ENCODE assay signal across 1 cellular context in genomic region chr6:146915671-146916127, GRCh38.
TF ChIP-seq lines count a peak whose summit lies in the region.

No MANE protein-coding gene starts in this region.

TF ChIP-seq in K562, 482 proteins besides CTCF, POLR2A, EP300 and RAD21 (continued from another document and continues in another):
- TF ChIP-seq AFF1 (IDR thresholded peaks at IDR 0.05; ENCODE audit: low read depth in 1 of 2, partially characterized antibody in 2 of 2) = peak; percentile 28 to 55
- TF ChIP-seq, protein P1, sequence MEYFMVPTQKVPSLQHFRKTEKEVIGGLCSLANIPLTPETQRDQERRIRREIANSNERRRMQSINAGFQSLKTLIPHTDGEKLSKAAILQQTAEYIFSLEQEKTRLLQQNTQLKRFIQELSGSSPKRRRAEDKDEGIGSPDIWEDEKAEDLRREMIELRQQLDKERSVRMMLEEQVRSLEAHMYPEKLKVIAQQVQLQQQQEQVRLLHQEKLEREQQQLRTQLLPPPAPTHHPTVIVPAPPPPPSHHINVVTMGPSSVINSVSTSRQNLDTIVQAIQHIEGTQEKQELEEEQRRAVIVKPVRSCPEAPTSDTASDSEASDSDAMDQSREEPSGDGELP (CRISPR knock-in tag; IDR thresholded peaks at IDR 0.05; ENCODE audit: borderline replicate concordance) = no peak
- TF ChIP-seq, protein P2, sequence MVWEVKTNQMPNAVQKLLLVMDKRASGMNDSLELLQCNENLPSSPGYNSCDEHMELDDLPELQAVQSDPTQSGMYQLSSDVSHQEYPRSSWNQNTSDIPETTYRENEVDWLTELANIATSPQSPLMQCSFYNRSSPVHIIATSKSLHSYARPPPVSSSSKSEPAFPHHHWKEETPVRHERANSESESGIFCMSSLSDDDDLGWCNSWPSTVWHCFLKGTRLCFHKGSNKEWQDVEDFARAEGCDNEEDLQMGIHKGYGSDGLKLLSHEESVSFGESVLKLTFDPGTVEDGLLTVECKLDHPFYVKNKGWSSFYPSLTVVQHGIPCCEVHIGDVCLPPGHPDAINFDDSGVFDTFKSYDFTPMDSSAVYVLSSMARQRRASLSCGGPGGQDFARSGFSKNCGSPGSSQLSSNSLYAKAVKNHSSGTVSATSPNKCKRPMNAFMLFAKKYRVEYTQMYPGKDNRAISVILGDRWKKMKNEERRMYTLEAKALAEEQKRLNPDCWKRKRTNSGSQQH (CRISPR knock-in tag; IDR thresholded peaks at IDR 0.05) = peak; percentile 92
- peak; percentile 82 for TF ChIP-seq ZKSCAN8 (CRISPR knock-in tag; IDR thresholded peaks at IDR 0.05)
- no peak for TF ChIP-seq RERE (CRISPR knock-in tag; IDR thresholded peaks at IDR 0.05; ENCODE audit: borderline replicate concordance)
- TF ChIP-seq U2AF2 (optimal IDR thresholded peaks at IDR 0.05; ENCODE audit: low read depth, low read length) = no peak
- TF ChIP-seq, protein P3, sequence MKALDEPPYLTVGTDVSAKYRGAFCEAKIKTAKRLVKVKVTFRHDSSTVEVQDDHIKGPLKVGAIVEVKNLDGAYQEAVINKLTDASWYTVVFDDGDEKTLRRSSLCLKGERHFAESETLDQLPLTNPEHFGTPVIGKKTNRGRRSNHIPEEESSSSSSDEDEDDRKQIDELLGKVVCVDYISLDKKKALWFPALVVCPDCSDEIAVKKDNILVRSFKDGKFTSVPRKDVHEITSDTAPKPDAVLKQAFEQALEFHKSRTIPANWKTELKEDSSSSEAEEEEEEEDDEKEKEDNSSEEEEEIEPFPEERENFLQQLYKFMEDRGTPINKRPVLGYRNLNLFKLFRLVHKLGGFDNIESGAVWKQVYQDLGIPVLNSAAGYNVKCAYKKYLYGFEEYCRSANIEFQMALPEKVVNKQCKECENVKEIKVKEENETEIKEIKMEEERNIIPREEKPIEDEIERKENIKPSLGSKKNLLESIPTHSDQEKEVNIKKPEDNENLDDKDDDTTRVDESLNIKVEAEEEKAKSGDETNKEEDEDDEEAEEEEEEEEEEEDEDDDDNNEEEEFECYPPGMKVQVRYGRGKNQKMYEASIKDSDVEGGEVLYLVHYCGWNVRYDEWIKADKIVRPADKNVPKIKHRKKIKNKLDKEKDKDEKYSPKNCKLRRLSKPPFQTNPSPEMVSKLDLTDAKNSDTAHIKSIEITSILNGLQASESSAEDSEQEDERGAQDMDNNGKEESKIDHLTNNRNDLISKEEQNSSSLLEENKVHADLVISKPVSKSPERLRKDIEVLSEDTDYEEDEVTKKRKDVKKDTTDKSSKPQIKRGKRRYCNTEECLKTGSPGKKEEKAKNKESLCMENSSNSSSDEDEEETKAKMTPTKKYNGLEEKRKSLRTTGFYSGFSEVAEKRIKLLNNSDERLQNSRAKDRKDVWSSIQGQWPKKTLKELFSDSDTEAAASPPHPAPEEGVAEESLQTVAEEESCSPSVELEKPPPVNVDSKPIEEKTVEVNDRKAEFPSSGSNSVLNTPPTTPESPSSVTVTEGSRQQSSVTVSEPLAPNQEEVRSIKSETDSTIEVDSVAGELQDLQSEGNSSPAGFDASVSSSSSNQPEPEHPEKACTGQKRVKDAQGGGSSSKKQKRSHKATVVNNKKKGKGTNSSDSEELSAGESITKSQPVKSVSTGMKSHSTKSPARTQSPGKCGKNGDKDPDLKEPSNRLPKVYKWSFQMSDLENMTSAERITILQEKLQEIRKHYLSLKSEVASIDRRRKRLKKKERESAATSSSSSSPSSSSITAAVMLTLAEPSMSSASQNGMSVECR (CRISPR knock-in tag; IDR thresholded peaks at IDR 0.05) = no peak
- TF ChIP-seq SP2 (IDR thresholded peaks at IDR 0.05; ENCODE audit: extremely low read depth, low read depth, low read length, poor library complexity, severe bottlenecking) = no peak
- TF ChIP-seq NR2F6 (CRISPR knock-in tag; IDR thresholded peaks at IDR 0.05) = 0 out of 2 replicates have a peak, but pooled peaks have one; percentile 26
- TF ChIP-seq SIRT6 (IDR thresholded peaks at IDR 0.05; ENCODE audit: low read depth, low read length) = no peak
- TF ChIP-seq, protein P4, sequence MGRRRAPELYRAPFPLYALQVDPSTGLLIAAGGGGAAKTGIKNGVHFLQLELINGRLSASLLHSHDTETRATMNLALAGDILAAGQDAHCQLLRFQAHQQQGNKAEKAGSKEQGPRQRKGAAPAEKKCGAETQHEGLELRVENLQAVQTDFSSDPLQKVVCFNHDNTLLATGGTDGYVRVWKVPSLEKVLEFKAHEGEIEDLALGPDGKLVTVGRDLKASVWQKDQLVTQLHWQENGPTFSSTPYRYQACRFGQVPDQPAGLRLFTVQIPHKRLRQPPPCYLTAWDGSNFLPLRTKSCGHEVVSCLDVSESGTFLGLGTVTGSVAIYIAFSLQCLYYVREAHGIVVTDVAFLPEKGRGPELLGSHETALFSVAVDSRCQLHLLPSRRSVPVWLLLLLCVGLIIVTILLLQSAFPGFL (CRISPR knock-in tag; IDR thresholded peaks at IDR 0.05) = no peak
- peak; percentile 51 for TF ChIP-seq DPF2 (IDR thresholded peaks at IDR 0.05)
- TF ChIP-seq SAFB (IDR thresholded peaks at IDR 0.05; ENCODE audit: borderline replicate concordance, low read depth, low read length) = no peak
- 0 out of 2 replicates have a peak, but pooled peaks have one; percentile 10 for TF ChIP-seq ATF7 (IDR thresholded peaks at IDR 0.05)
- TF ChIP-seq RHOXF2B (CRISPR knock-in tag; conservative IDR thresholded peaks at IDR 0.05) = peak; percentile 79; the same call in 1 of the 2 replicates
- peak; percentile 75; the same call in 1 of the 2 replicates for TF ChIP-seq ZNF449 (CRISPR knock-in tag; IDR thresholded peaks at IDR 0.05)
- no peak for TF ChIP-seq NFE2L1 (tag; IDR thresholded peaks at IDR 0.05; ENCODE audit: borderline replicate concordance, low read depth)
- TF ChIP-seq ZNF512 (tag; IDR thresholded peaks at IDR 0.05) = no peak
- TF ChIP-seq PPARD (CRISPR knock-in tag; IDR thresholded peaks at IDR 0.05) = no peak
- TF ChIP-seq, protein P5, sequence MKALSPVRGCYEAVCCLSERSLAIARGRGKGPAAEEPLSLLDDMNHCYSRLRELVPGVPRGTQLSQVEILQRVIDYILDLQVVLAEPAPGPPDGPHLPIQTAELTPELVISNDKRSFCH (CRISPR knock-in tag; IDR thresholded peaks at IDR 0.05) = no peak
- TF ChIP-seq, protein P5 (tag; IDR thresholded peaks at IDR 0.05) = peak; percentile 89
- TF ChIP-seq HMGXB4 (CRISPR knock-in tag; IDR thresholded peaks at IDR 0.05) = no peak
- TF ChIP-seq RBBP5 (IDR thresholded peaks at IDR 0.05; ENCODE audit: borderline replicate concordance, insufficient read depth, low read length, poor library complexity, severe bottlenecking) = no peak
- no peak for TF ChIP-seq ZNF717 (CRISPR knock-in tag; IDR thresholded peaks at IDR 0.05)
- no peak for TF ChIP-seq MITF (IDR thresholded peaks at IDR 0.05)
